Comparison of ENCODE assay signal across 25 cellular contexts in the genomic region with DNA sequence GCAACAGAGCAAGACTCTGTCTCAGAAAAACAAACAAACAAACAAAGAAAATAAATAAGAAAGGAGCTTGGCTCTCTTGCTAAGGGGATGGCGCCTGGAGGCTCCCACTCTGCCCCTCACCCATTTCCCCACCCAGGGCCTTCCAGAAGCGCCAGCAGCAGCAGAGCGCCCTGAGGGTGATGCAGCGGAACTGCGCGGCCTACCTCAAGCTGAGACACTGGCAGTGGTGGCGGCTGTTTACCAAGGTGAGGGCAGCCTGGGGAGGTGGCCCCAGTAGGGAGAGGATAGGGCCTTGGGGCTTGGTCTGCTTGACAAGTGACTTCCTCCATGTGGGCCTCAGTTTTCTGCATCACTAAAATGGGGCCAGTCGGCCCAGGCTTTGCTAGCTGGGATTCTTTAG. TPM values are rescaled to one million over a fixed set of nuclear protein-coding genes. Genes with fewer than 3 reads are reported as not detected.
A peak's percentile ranks its signal among the peaks of the same experiment; 100 is the strongest.
DNase-seq lines count a peak whose midpoint lies in the region; ATAC-seq, FAIRE-seq and TF ChIP-seq lines count a peak whose summit lies in the region.
"Had no signal": no experiment of that assay in that cellular context is flagged by ENCODE, and none has a peak within 500 bp of the region (broad histone marks: within the 10 kb centered on the region; RNA-seq: fewer than 3 reads in every experiment).

No MANE protein-coding gene starts in this region.

- H3K4me3 Mint-ChIP-seq in stimulated activated naive B cell treated with anti-CD40 and anti-IgM and Interleukin-4, amounts not matched to agents 10 μg/mL and 1 μg/mL and 100 μg/mL, for 72 hours: no peak overlapping the region
- H3K4me3 Mint-ChIP-seq: CD14-positive monocyte; CD4-positive, alpha-beta T cell; CD8-positive, alpha-beta T cell had no signal

- H3K4me1 ChIP-seq in kidney (ENCODE audit: control insufficient read depth in 1 of 2, insufficient read depth in 1 of 2, low read depth in 1 of 2, low read length in 2 of 2): no peaks in the 10 kb centered on the region
- H3K4me1 ChIP-seq: BE2C, Caco-2 had no signal

- no peak overlapping the region for H3K27ac ChIP-seq in kidney (ENCODE audit: low read depth in 2 of 2, low read length in 2 of 2)
- H3K27ac ChIP-seq: BLaER1 had no signal

- H3K27me3 ChIP-seq in H7 (ENCODE audit: control insufficient read depth, insufficient read depth, low read length): no peaks in the 10 kb centered on the region
- H3K27me3 ChIP-seq: BE2C, BLaER1 had no signal

- no peak overlapping the region for H3K4me3 ChIP-seq in H7 (ENCODE audit: insufficient read depth, low read depth, low read length)
- H3K4me3 ChIP-seq in kidney (ENCODE audit: low read length in 2 of 2): no peak overlapping the region
- H3K4me3 ChIP-seq: BLaER1, GM12878 had no signal

- peaks cover 0 to 4% of the 10 kb centered on the region in 2 donors for H3K9me3 Mint-ChIP-seq in stimulated activated naive B cell treated with anti-CD40 and anti-IgM and Interleukin-4, amounts not matched to agents 10 μg/mL and 1 μg/mL and 100 μg/mL, for 72 hours
- H3K9me3 Mint-ChIP-seq: CD14-positive monocyte; CD4-positive, alpha-beta T cell; CD8-positive, alpha-beta T cell had no signal

- no peak for FAIRE-seq in kidney (lab: Jason Lieb, UNC)
- FAIRE-seq: A204.1, D721Med, GM12878, GM12892, GM18507 had no signal

- TF ChIP-seq CTCF in kidney (IDR thresholded peaks at IDR 0.05; ENCODE audit: borderline replicate concordance, extremely low read depth, insufficient read depth): no peak

- peaks cover 26 to 48% of the 10 kb centered on the region in 2 donors for H3K27me3 Mint-ChIP-seq in stimulated activated naive B cell treated with anti-CD40 and anti-IgM and Interleukin-4, amounts not matched to agents 10 μg/mL and 1 μg/mL and 100 μg/mL, for 72 hours

- no peaks in the 10 kb centered on the region for H3K9me3 ChIP-seq in kidney (ENCODE audit: control insufficient read depth in 1 of 2, low read length in 2 of 2)
- H3K9me3 ChIP-seq: BE2C, BLaER1, Caco-2 had no signal

- H3K36me3 ChIP-seq in H7 (replicated peaks; ENCODE audit: control insufficient read depth, insufficient read depth, low read length) (no peaks in the 10 kb centered on the region; the same call in 1 of the 2 replicates), kidney (ENCODE audit: control insufficient read depth in 1 of 2, insufficient read depth in 2 of 2, low read length in 2 of 2) (peaks cover 4 to 5% of the 10 kb centered on the region in 2 donors)
- H3K36me3 ChIP-seq: BE2C, BLaER1 had no signal

- no peaks in the 10 kb centered on the region for H3K36me3 Mint-ChIP-seq in stimulated activated naive B cell treated with anti-CD40 and anti-IgM and Interleukin-4, amounts not matched to agents 10 μg/mL and 1 μg/mL and 100 μg/mL, for 72 hours
- H3K36me3 Mint-ChIP-seq: CD14-positive monocyte; CD8-positive, alpha-beta T cell had no signal

- intact Hi-C loops in kidney (cut with DNase I): no loop called here
- intact Hi-C loops in left ventricle myocardium superior (cut with micrococcal nuclease): no loop called here

- no peak overlapping the region for H3K9ac ChIP-seq in kidney (ENCODE audit: low read length in 2 of 2)
- H3K9ac ChIP-seq: BLaER1 had no signal

- peaks cover 2 to 4% of the 10 kb centered on the region in 2 donors for H3K4me1 Mint-ChIP-seq in stimulated activated naive B cell treated with anti-CD40 and anti-IgM and Interleukin-4, amounts not matched to agents 10 μg/mL and 1 μg/mL and 100 μg/mL, for 72 hours
- H3K4me1 Mint-ChIP-seq: CD14-positive monocyte had no signal

- DNase-seq in ELF-1 (ENCODE audit: low read depth, low spot score) (peak; percentile 60), H7 (peak; percentile 23), kidney (peak; percentile 35), NCI-H2107 treated with DMSO at 0.1 percent for 48 hours (lab: John Stamatoyannopoulos, UW; ENCODE audit: unreplicated experiment) (no peak), left ventricle myocardium superior (no peak), CD1c-positive myeloid dendritic cell (ENCODE audit: extremely low spot score) (no peak)
- no peak for DNase-seq in stimulated activated naive B cell treated with anti-CD40 and anti-IgM and Interleukin-4, amounts not matched to agents 10 μg/mL and 1 μg/mL and 100 μg/mL, for 72 hours
- DNase-seq: 8988T; ACHN; BE2C; C1 segment of cervical spinal cord; Caco-2; Calu3; CD4-positive, alpha-beta T cell; CD8-positive, alpha-beta T cell; DMS79 treated with DMSO at 0.1 percent for 48 hours; GDM1 had no signal

- peak overlapping the region; percentile 22 for H3K27ac Mint-ChIP-seq in stimulated activated naive B cell treated with anti-CD40 and anti-IgM and Interleukin-4, amounts not matched to agents 10 μg/mL and 1 μg/mL and 100 μg/mL, for 72 hours
- H3K27ac Mint-ChIP-seq: CD4-positive, alpha-beta T cell; CD8-positive, alpha-beta T cell had no signal

- no peak for ATAC-seq in stimulated activated naive B cell treated with anti-CD40 and anti-IgM and Interleukin-4, amounts not matched to agents 10 μg/mL and 1 μg/mL and 100 μg/mL, for 72 hours (replicated peaks)
- no peak for ATAC-seq in left ventricle myocardium superior
- ATAC-seq: CD8-positive, alpha-beta T cell; GM12878 had no signal

RNA-seq across cellular contexts. Expression of a gene that starts 59.8 kb away (rescaled TPM):
- 4.1 and 6.1 TPM in 2 replicates for total RNA-seq in H7 (2014; rRNA removed; shearing (Covaris generic))
- total RNA-seq in kidney: 81.4 TPM
- 23.9 TPM for polyA plus RNA-seq in kidney (ENCODE audit: insufficient read depth, low read depth, low replicate concordance)
- total RNA-seq in left ventricle myocardium superior: 131 TPM
- total RNA-seq: CD4-positive, alpha-beta T cell; CD8-positive, alpha-beta T cell had no signal
- polyA plus RNA-seq: AG04450, CD14-positive monocyte had no signal

Comparison
In these comparisons a context has a peak if more than half of its experiments do, and no peak if none do; other contexts are left out.
1. DNase-seq: peak in ELF-1 (single experiment), H7 (single experiment) and kidney (single experiment); none in stimulated activated naive B cell treated with anti-CD40 and anti-IgM and Interleukin-4, amounts not matched to agents 10 μg/mL and 1 μg/mL and 100 μg/mL, for 72 hours (single experiment), NCI-H2107 treated with DMSO at 0.1 percent for 48 hours (single experiment), left ventricle myocardium superior (single experiment) and CD1c-positive myeloid dendritic cell (single experiment).
2. RNA of a gene that starts 59.8 kb away (total RNA-seq): 131 TPM in left ventricle myocardium superior (single experiment) and 81.4 TPM in kidney (single experiment); 4.1 to 6.1 TPM in H7; every median in the first group is over 10 times any median in the second.